1 cellular context compared by ENCODE assay signal in genomic region chr2:105609756-105610397, GRCh38.
TF ChIP-seq lines count a peak whose summit lies in the region.

No MANE protein-coding gene starts in this region.

TF ChIP-seq in K562, 482 proteins besides CTCF, POLR2A, EP300 and RAD21 (continued from another document):
- 0 out of 2 replicates have a peak, but pooled peaks have one; percentile 21 for TF ChIP-seq VEZF1 (CRISPR knock-in tag; IDR thresholded peaks at IDR 0.05)
TF ChIP-seq in K562: peak in this region for 4.
